37 cellular contexts compared by ENCODE assay signal in the genomic region with DNA sequence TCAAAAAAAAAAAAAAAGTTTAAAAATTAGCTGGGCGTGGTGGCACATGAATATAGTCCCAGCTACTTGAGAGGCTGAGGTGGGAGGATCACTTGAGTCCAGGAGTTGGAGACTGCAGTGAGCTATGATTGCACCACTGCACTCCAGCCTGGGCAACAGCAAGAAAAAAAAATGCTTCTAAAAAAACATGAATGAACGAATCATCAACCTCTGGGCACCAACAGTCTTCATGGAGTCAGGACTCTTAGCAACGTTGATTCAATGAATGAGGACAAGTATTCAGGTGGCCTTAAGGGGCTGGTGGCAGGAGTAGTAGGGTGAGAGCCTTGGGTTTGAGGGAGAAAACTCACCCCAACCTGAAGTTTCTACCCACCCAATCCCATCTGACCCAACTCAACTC. TPM values are rescaled to one million over a fixed set of nuclear protein-coding genes. Genes with fewer than 3 reads are reported as not detected.
"Had no signal": no experiment of that assay in that cellular context is flagged by ENCODE, and none has a peak within 500 bp of the region (broad histone marks: within the 10 kb centered on the region; RNA-seq: fewer than 3 reads in every experiment).

No MANE protein-coding gene starts in this region.

- H3K27ac Mint-ChIP-seq: dendritic cell treated with granulocyte-macrophage colony-stimulating factor and Interleukin-4, amounts not matched to agents 40 ng/mL and 50 ng/mL, for 4 days; mesothelial cell of epicardium; naive thymus-derived CD4-positive, alpha-beta T cell; nephron progenitor cell; stimulated activated naive CD8-positive, alpha-beta T cell treated with anti-CD3 and anti-CD28 coated beads, Interleukin-15, amount 100 ng/mL, for 72 hours had no signal

- H3K4me3 Mint-ChIP-seq: dendritic cell treated with granulocyte-macrophage colony-stimulating factor and Interleukin-4, amounts not matched to agents 40 ng/mL and 50 ng/mL, for 4 days; mesothelial cell of epicardium; naive thymus-derived CD4-positive, alpha-beta T cell; nephron progenitor cell; stimulated activated naive CD8-positive, alpha-beta T cell treated with anti-CD3 and anti-CD28 coated beads, Interleukin-15, amount 100 ng/mL, for 72 hours had no signal

- H3K36me3 Mint-ChIP-seq: mesothelial cell of epicardium; naive thymus-derived CD4-positive, alpha-beta T cell had no signal

- H3K36me3 ChIP-seq: colonic mucosa, left lung, prostate gland, right atrium auricular region, transverse colon, upper lobe of right lung, uterus had no signal

- H3K27ac ChIP-seq: colonic mucosa, esophagus muscularis mucosa, heart right ventricle, left lung, prostate gland, right atrium auricular region, suprapubic skin, transverse colon, upper lobe of right lung, uterus had no signal

- H3K9me3 ChIP-seq: colonic mucosa, esophagus muscularis mucosa, heart right ventricle, left lung, prostate gland, right atrium auricular region, suprapubic skin, transverse colon, upper lobe of right lung, uterus had no signal

- H3K9me3 Mint-ChIP-seq: dendritic cell treated with granulocyte-macrophage colony-stimulating factor and Interleukin-4, amounts not matched to agents 40 ng/mL and 50 ng/mL, for 4 days; mesothelial cell of epicardium; nephron progenitor cell; stimulated activated naive CD8-positive, alpha-beta T cell treated with anti-CD3 and anti-CD28 coated beads, Interleukin-15, amount 100 ng/mL, for 72 hours had no signal

- H3K4me3 ChIP-seq: colonic mucosa, esophagus muscularis mucosa, heart right ventricle, left lung, prostate gland, right atrium auricular region, smooth muscle cell, suprapubic skin, transverse colon, upper lobe of right lung, uterus had no signal

- H3K4me1 Mint-ChIP-seq: naive thymus-derived CD4-positive, alpha-beta T cell; nephron progenitor cell; stimulated activated naive CD8-positive, alpha-beta T cell treated with anti-CD3 and anti-CD28 coated beads, Interleukin-15, amount 100 ng/mL, for 72 hours had no signal

- H3K4me1 ChIP-seq: colonic mucosa, esophagus muscularis mucosa, heart right ventricle, left lung, prostate gland, right atrium auricular region, transverse colon, upper lobe of right lung, uterus had no signal

- DNase-seq: colonic mucosa; effector CD8-positive, alpha-beta T cell; foreskin melanocyte; glutamatergic neuron; heart right ventricle; hippocampal formation; left cardiac atrium; left lung; mesenchymal stem cell; naive thymus-derived CD4-positive, alpha-beta T cell; nephron progenitor cell; nucleus accumbens; stimulated activated CD4-positive, alpha-beta T cell treated with anti-CD3 and anti-CD28 coated beads, Interleukin-12 subunit alpha, Interleukin-12 subunit beta, amount 100 ng/mL, for 4 hours; stimulated activated CD4-positive, alpha-beta T cell treated with anti-CD3 and anti-CD28 coated beads, Interleukin-1b, Interleukin-23, amount 100 ng/mL, for 48 hours; stimulated activated CD4-positive, alpha-beta T cell treated with anti-CD3 and anti-CD28 coated beads, Interleukin-4, amount 100 ng/mL, for 1 hour; stimulated activated CD8-positive, alpha-beta memory T cell treated with anti-CD3 and anti-CD28 coated beads, Interleukin-4, amount 100 ng/mL, for 48 hours; stimulated activated naive CD4-positive, alpha-beta T cell; stimulated activated naive CD8-positive, alpha-beta T cell treated with anti-CD3 and anti-CD28 coated beads, Interleukin-15, amount 100 ng/mL, for 72 hours; transverse colon; upper lobe of right lung; uterus had no signal

- ATAC-seq: heart right ventricle; left cardiac atrium; left lung; naive thymus-derived CD4-positive, alpha-beta T cell; sciatic nerve; stimulated activated naive CD8-positive, alpha-beta T cell treated with anti-CD3 and anti-CD28 coated beads, Interleukin-15, amount 100 ng/mL, for 72 hours; upper lobe of right lung had no signal

- FAIRE-seq: endothelial cell of umbilical vein, islet of Langerhans had no signal

- H3K27me3 ChIP-seq: colonic mucosa, right atrium auricular region, suprapubic skin, upper lobe of right lung, uterus had no signal

- H3K4me2 ChIP-seq: smooth muscle cell had no signal

RNA-seq across cellular contexts. Expression of a gene that starts 53.3 kb away (rescaled TPM):
- total RNA-seq: endothelial cell of umbilical vein had no signal

RNA-seq across cellular contexts. Expression of a gene that starts 56.3 kb away (rescaled TPM):
- total RNA-seq: endothelial cell of umbilical vein; epithelial cell of proximal tubule; esophagus muscularis mucosa; heart right ventricle; kidney epithelial cell; left cardiac atrium; left lung; lower leg skin; lung microvascular endothelial cell; mesothelial cell of epicardium; mucosa of gallbladder; naive thymus-derived CD4-positive, alpha-beta T cell; osteocyte; prostate gland; right atrium auricular region; sciatic nerve; smooth muscle cell; suprapubic skin; transverse colon; upper lobe of right lung; uterus had no signal
